In the genomic region with DNA sequence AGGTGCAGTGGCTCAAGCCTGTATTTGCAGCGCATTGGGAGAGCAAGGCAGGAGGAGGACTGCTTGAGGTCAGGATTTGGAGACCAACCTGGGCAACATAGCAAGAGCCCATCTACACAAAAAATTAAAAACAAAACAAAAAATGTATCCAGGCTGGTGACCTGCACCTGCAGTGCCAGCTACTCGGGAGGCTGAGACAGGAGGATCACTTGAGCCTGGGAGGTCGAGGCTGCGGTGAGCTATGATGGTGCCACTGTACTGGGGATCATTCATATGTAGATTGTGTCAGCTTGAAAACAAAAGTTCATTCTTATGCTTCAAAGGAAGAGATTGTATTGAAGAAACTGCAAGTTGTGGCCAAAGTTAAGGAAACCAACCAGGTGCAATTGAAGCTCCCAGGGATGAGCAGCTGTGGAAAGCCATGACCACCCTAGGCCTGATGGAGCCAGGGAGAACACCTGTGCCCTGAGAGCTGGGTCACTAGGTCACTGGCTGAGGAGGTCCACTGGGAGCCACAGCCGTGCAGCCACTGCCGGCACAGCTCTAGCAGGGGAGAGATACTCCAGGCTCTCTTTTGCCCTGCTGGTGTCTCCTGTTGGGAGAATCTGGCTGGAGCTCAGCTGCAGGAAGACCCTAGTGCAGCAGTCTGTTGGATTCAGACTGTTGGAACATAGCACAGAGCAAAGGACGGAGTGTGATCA, we compare ENCODE assay signal across 19 cellular contexts. TPM values are rescaled to one million over a fixed set of nuclear protein-coding genes. Genes with fewer than 3 reads are reported as not detected.
DNase-seq lines count a peak whose midpoint lies in the region; ATAC-seq, FAIRE-seq and TF ChIP-seq lines count a peak whose summit lies in the region.
"Had no signal": no experiment of that assay in that cellular context is flagged by ENCODE, and none has a peak within 500 bp of the region (broad histone marks: within the 10 kb centered on the region; RNA-seq: fewer than 3 reads in every experiment).

No MANE protein-coding gene starts in this region.

- in situ Hi-C loops in HepG2 (cut with HindIII; ENCODE audit: extremely low pct_ligation_motif_present, low pct_unique_long_range_greater_than_20kb), result no loop called here

- H3K9me2 ChIP-seq in SU-DHL-6 (replicated peaks; ENCODE audit: insufficient read depth, low read length), result no peaks in the 10 kb centered on the region

- H3K4me3 Mint-ChIP-seq in osteocyte (ENCODE audit: unreplicated experiment), result no peak overlapping the region
- H3K4me3 Mint-ChIP-seq: CD8-positive, alpha-beta memory T cell; HFFc6 had no signal

- H3K36me3 Mint-ChIP-seq in osteocyte (ENCODE audit: unreplicated experiment), result no peaks in the 10 kb centered on the region

- H3K27ac Mint-ChIP-seq in osteocyte (ENCODE audit: unreplicated experiment), result no peak overlapping the region
- H3K27ac Mint-ChIP-seq: CD8-positive, alpha-beta memory T cell; HFFc6 had no signal

- TF ChIP-seq CTCF in HepG2 (CRISPR knock-in tag; IDR thresholded peaks at IDR 0.05), result no peak
- TF ChIP-seq CTCF in right lobe of liver (IDR thresholded peaks at IDR 0.05), result no peak
- no peak for TF ChIP-seq CTCF in SU-DHL-6 (IDR thresholded peaks at IDR 0.05; ENCODE audit: insufficient read depth, low read length, poor library complexity, severe bottlenecking)
- no peak for TF ChIP-seq CTCF in osteocyte (IDR thresholded peaks at IDR 0.05)

- FAIRE-seq in HepG2 (lab: Jason Lieb, UNC), result no peak
- FAIRE-seq: G401.6, GM12891, HTR-8/SVneo had no signal

- BruUV-seq in HepG2 (replicated peaks; lab: Mats Ljungman, UMichigan), result no TSS peak

- H3K27ac ChIP-seq in HepG2 (ENCODE audit: extremely low read length, insufficient read depth, low read length) (no peak overlapping the region), right lobe of liver (no peak overlapping the region), SU-DHL-6 (ENCODE audit: low read depth, low read length) (peak overlapping the region; percentile 89)
- H3K27ac ChIP-seq: BLaER1 had no signal

- peaks cover 12% of the 10 kb centered on the region; the same call in 1 of the 2 replicates for H3K4me1 ChIP-seq in HepG2 (ENCODE audit: insufficient read depth, low read length)
- no peaks in the 10 kb centered on the region for H3K4me1 ChIP-seq in right lobe of liver

- H4K20me1 ChIP-seq in HepG2 (ENCODE audit: insufficient read depth, low read length) (no peaks in the 10 kb centered on the region), SU-DHL-6 (ENCODE audit: low read depth, low read length) (no peaks in the 10 kb centered on the region)
- H4K20me1 ChIP-seq: BLaER1 had no signal

- 50% methylated on average over 5 of the region's 7 CpGs for WGBS in HepG2 (ENCODE audit: low lambda C conversion rate)
- 83% methylated on average over 5 of the region's 7 CpGs for WGBS in right lobe of liver (ENCODE audit: insufficient coverage, low coverage, low lambda C conversion rate, missing lambda C conversion rate)

- no peak for TF ChIP-seq RAD21 in HepG2 (CRISPR knock-in tag; IDR thresholded peaks at IDR 0.05)

- H3K9me3 ChIP-seq in HepG2 (ENCODE audit: low read length), result no peaks in the 10 kb centered on the region
- H3K9me3 ChIP-seq in right lobe of liver, result no peaks in the 10 kb centered on the region
- no peaks in the 10 kb centered on the region for H3K9me3 ChIP-seq in SU-DHL-6 (ENCODE audit: insufficient read depth, low read length)
- H3K9me3 ChIP-seq in iPS-18c (ENCODE audit: control insufficient read depth, insufficient read depth, low read length), result peaks cover 2% of the 10 kb centered on the region
- H3K9me3 ChIP-seq: BLaER1, Caco-2 had no signal

- intact Hi-C loops in HepG2 (cut with micrococcal nuclease; ENCODE audit: unreplicated experiment) (no loop called here), right lobe of liver (cut with DNase I) (no loop called here)

- no peaks in the 10 kb centered on the region for H3K27me3 Mint-ChIP-seq in osteocyte (ENCODE audit: unreplicated experiment)

- ATAC-seq in HepG2 (peak; percentile 70), right lobe of liver (no peak)

- H3K9me3 Mint-ChIP-seq in osteocyte (ENCODE audit: unreplicated experiment), result no peaks in the 10 kb centered on the region
- H3K9me3 Mint-ChIP-seq: CD8-positive, alpha-beta memory T cell; HFFc6 had no signal

- H3K36me3 ChIP-seq in HepG2 (replicated peaks in 1 of 2; ENCODE audit: control insufficient read depth in 1 of 2, insufficient read depth in 2 of 2, low read length in 2 of 2) (no peaks in the 10 kb centered on the region), right lobe of liver (no peaks in the 10 kb centered on the region), SU-DHL-6 (ENCODE audit: low read length) (no peaks in the 10 kb centered on the region)
- H3K36me3 ChIP-seq: BLaER1 had no signal

- H2AFZ ChIP-seq in HepG2 (ENCODE audit: low read length) (no peak overlapping the region), SU-DHL-6 (ENCODE audit: low read depth, low read length, severe bottlenecking) (peak overlapping the region; percentile 7)

- DNase-seq in HepG2 (ENCODE audit: low spot score), result no peak
- DNase-seq in right lobe of liver, result no peak
- DNase-seq in osteocyte (ENCODE audit: extremely low spot score, unreplicated experiment), result peak; percentile 42
- DNase-seq in activated CD4-positive, CD25-positive, alpha-beta regulatory T cell treated with anti-CD3 and anti-CD28 coated beads, Interleukin-2, amount 50 U/mL, for 72 hours, result no peak
- no peak for DNase-seq in stimulated activated CD4-positive, alpha-beta T cell treated with anti-CD3 and anti-CD28 coated beads, Interleukin-15, amount 100 ng/mL, for 24 hours
- DNase-seq in EL, result no peak
- DNase-seq: 8988T; AML-193; Caco-2; CD8-positive, alpha-beta memory T cell; GOT3; HCEC 1CT; HFFc6 had no signal

- TF ChIP-seq POLR2A in HepG2 (IDR thresholded peaks at IDR 0.05; ENCODE audit: insufficient read depth in 1 of 2, low read depth in 2 of 2, low read length in 2 of 2) (no peak), right lobe of liver (IDR thresholded peaks at IDR 0.05) (no peak)

- peaks cover 43% of the 10 kb centered on the region for H3F3A ChIP-seq in SU-DHL-6 (ENCODE audit: insufficient read depth)

- TF ChIP-seq EP300 in HepG2 (IDR thresholded peaks at IDR 0.05; ENCODE audit: low read depth in 2 of 2, low read length in 2 of 2) (no peak), HepG2 (CRISPR knock-in tag; IDR thresholded peaks at IDR 0.05; ENCODE audit: borderline replicate concordance) (no peak)

- H3K9ac ChIP-seq in HepG2 (ENCODE audit: insufficient read depth, low read depth, low read length), result no peak overlapping the region
- H3K9ac ChIP-seq in SU-DHL-6 (ENCODE audit: low read length), result peak overlapping the region; percentile 46
- H3K9ac ChIP-seq: BLaER1 had no signal

- H3K27me3 ChIP-seq in HepG2 (ENCODE audit: control insufficient read depth in 1 of 2, insufficient read depth in 2 of 2, low read length in 2 of 2) (no peaks in the 10 kb centered on the region), right lobe of liver (no peaks in the 10 kb centered on the region), SU-DHL-6 (ENCODE audit: low read length) (no peaks in the 10 kb centered on the region)
- H3K27me3 ChIP-seq: BLaER1 had no signal

- H3K4me2 ChIP-seq in HepG2 (ENCODE audit: low read depth, low read length) (no peak overlapping the region), SU-DHL-6 (ENCODE audit: low read depth, low read length, poor library complexity, severe bottlenecking) (peak overlapping the region; percentile 37)
- H3K4me2 ChIP-seq: BLaER1 had no signal

- H3K4me3 ChIP-seq in HepG2 (replicated peaks in 1 of 3; ENCODE audit: insufficient read depth in 1 of 3, low read depth in 2 of 3, low read length in 3 of 3) (no peak overlapping the region), right lobe of liver (no peak overlapping the region), SU-DHL-6 (ENCODE audit: insufficient read depth, low read length, poor library complexity, severe bottlenecking) (no peak overlapping the region), iPS-18c (ENCODE audit: insufficient read depth, low read depth, low read length) (peak overlapping the region; percentile 22; the same call in 1 of the 2 replicates)
- H3K4me3 ChIP-seq: BLaER1 had no signal

- POLR2A ChIA-PET in HepG2 (lab: Yijun Ruan, JAX), result interaction anchor here (1.4 kb wide), 1 partner anchor 13 kb away, joined by 4 read pairs; no protein-coding TSS in a partner anchor

- H3K4me1 Mint-ChIP-seq in osteocyte (ENCODE audit: unreplicated experiment), result peaks cover 1% of the 10 kb centered on the region
- H3K4me1 Mint-ChIP-seq: CD8-positive, alpha-beta memory T cell had no signal

- H3K79me2 ChIP-seq in HepG2 (ENCODE audit: insufficient read depth, low read length) (no peaks in the 10 kb centered on the region), SU-DHL-6 (ENCODE audit: insufficient read depth, low read length) (no peaks in the 10 kb centered on the region)

- CTCF ChIA-PET in HepG2 (lab: Yijun Ruan, JAX; ENCODE audit: low intra/inter-chr PET ratio, low total read pairs), result no interaction called here

RNA-seq across cellular contexts. Expression of a gene that starts 13.3 kb away (rescaled TPM):
- total RNA-seq in HepG2 (2016; rRNA removed; fragmentation: Illumina TruSeq; extraction: Trizol) (28.0 and 28.7 TPM in 2 replicates), right lobe of liver (10 to 100 TPM; 18.6 to 26.7 (median 21.9) TPM), osteocyte (40.8 and 41.9 TPM in 2 replicates)
- 30.7 and 33.0 TPM in 2 replicates for total RNA-seq in HepG2 (2016; cell fraction: cytosol; rRNA removed; fragmentation: Illumina TruSeq; extraction: Trizol; ENCODE audit: low read depth)
- total RNA-seq in HepG2 (2016; cell fraction: insoluble cytoplasmic fraction; rRNA removed; fragmentation: Illumina TruSeq; extraction: Trizol), result 28.3 TPM in 2 replicates
- 24.7 and 28.2 TPM in 2 replicates for total RNA-seq in HepG2 (2016; cell fraction: membrane; rRNA removed; fragmentation: Illumina TruSeq; extraction: Trizol)
- total RNA-seq in HepG2 (2016; cell fraction: nucleus; rRNA removed; fragmentation: Illumina TruSeq; extraction: Trizol), result 61.1 and 61.3 TPM in 2 replicates
- polyA plus RNA-seq in HepG2 (2011; rRNA removed), result 11.4 and 13.9 TPM in 2 replicates
- polyA plus RNA-seq in HepG2 (2011; cell fraction: cytosol; rRNA removed), result 5.1 and 8.1 TPM in 2 replicates
- 14.0 and 19.1 TPM in 2 replicates for polyA plus RNA-seq in HepG2 (2011; cell fraction: nucleus; rRNA removed)
- polyA plus RNA-seq in HepG2 (2012), result 13.5 and 18.9 TPM in 2 replicates
- polyA plus RNA-seq in HepG2 (2016; cell fraction: cytosol; fragmentation: Illumina TruSeq; extraction: Trizol; ENCODE audit: low read depth), result 3.9 and 4.4 TPM in 2 replicates
- polyA plus RNA-seq in HepG2 (2016; cell fraction: insoluble cytoplasmic fraction; fragmentation: Illumina TruSeq; extraction: Trizol; ENCODE audit: low read depth), result 12.7 and 14.4 TPM in 2 replicates
- polyA plus RNA-seq in HepG2 (2016; cell fraction: membrane; fragmentation: Illumina TruSeq; extraction: Trizol; ENCODE audit: low read depth), result 8.7 TPM in 2 replicates
- polyA plus RNA-seq in HepG2 (2016; cell fraction: nucleus; fragmentation: Illumina TruSeq; extraction: Trizol; ENCODE audit: insufficient read depth, low read depth), result 27.5 and 27.9 TPM in 2 replicates
- polyA minus RNA-seq in HepG2 (2011; rRNA and poly(A)+ RNA removed; ENCODE audit: low replicate concordance), result 24.1 and 32.5 TPM in 2 replicates
- 26.4 and 29.3 TPM in 2 replicates for polyA minus RNA-seq in HepG2 (2011; cell fraction: cytosol; rRNA and poly(A)+ RNA removed)
- 204 and 216 TPM in 2 replicates for polyA minus RNA-seq in HepG2 (2011; cell fraction: nucleus; rRNA and poly(A)+ RNA removed)

RNA-seq across cellular contexts. Expression of a gene that starts 22.1 kb away (rescaled TPM):
- total RNA-seq in HepG2 (2016; rRNA removed; fragmentation: Illumina TruSeq; extraction: Trizol) (286 and 355 TPM in 2 replicates), right lobe of liver (10 to 100 TPM; 34.6 to 71.6 (median 63.9) TPM), osteocyte (267 and 289 TPM in 2 replicates)
- total RNA-seq in HepG2 (2016; cell fraction: cytosol; rRNA removed; fragmentation: Illumina TruSeq; extraction: Trizol; ENCODE audit: low read depth), result 200 and 237 TPM in 2 replicates
- 276 and 350 TPM in 2 replicates for total RNA-seq in HepG2 (2016; cell fraction: insoluble cytoplasmic fraction; rRNA removed; fragmentation: Illumina TruSeq; extraction: Trizol)
- 380 and 392 TPM in 2 replicates for total RNA-seq in HepG2 (2016; cell fraction: membrane; rRNA removed; fragmentation: Illumina TruSeq; extraction: Trizol)
- 162 and 177 TPM in 2 replicates for total RNA-seq in HepG2 (2016; cell fraction: nucleus; rRNA removed; fragmentation: Illumina TruSeq; extraction: Trizol)
- 69.2 and 104 TPM in 2 replicates for polyA plus RNA-seq in HepG2 (2011; rRNA removed)
- polyA plus RNA-seq in HepG2 (2011; cell fraction: cytosol; rRNA removed), result 42.7 and 59.4 TPM in 2 replicates
- polyA plus RNA-seq in HepG2 (2011; cell fraction: nucleus; rRNA removed), result 60.7 and 86.6 TPM in 2 replicates
- 128 and 194 TPM in 2 replicates for polyA plus RNA-seq in HepG2 (2012)
- 295 and 368 TPM in 2 replicates for polyA plus RNA-seq in HepG2 (2016; cell fraction: cytosol; fragmentation: Illumina TruSeq; extraction: Trizol; ENCODE audit: low read depth)
- 469 and 491 TPM in 2 replicates for polyA plus RNA-seq in HepG2 (2016; cell fraction: insoluble cytoplasmic fraction; fragmentation: Illumina TruSeq; extraction: Trizol; ENCODE audit: low read depth)
- 426 and 487 TPM in 2 replicates for polyA plus RNA-seq in HepG2 (2016; cell fraction: membrane; fragmentation: Illumina TruSeq; extraction: Trizol; ENCODE audit: low read depth)
- polyA plus RNA-seq in HepG2 (2016; cell fraction: nucleus; fragmentation: Illumina TruSeq; extraction: Trizol; ENCODE audit: insufficient read depth, low read depth), result 344 and 363 TPM in 2 replicates
- polyA minus RNA-seq in HepG2 (2011; rRNA and poly(A)+ RNA removed; ENCODE audit: low replicate concordance), result 17.4 and 49.8 TPM in 2 replicates
- 42.5 and 49.1 TPM in 2 replicates for polyA minus RNA-seq in HepG2 (2011; cell fraction: cytosol; rRNA and poly(A)+ RNA removed)
- polyA minus RNA-seq in HepG2 (2011; cell fraction: nucleus; rRNA and poly(A)+ RNA removed), result 49.1 and 49.8 TPM in 2 replicates
